Comparison of ENCODE assay signal across 8 cellular contexts in genomic region chr12:131829351-131829794, GRCh38. TPM values are rescaled to one million over a fixed set of nuclear protein-coding genes. Genes with fewer than 3 reads are reported as not detected.
DNase-seq lines count a peak whose midpoint lies in the region; ATAC-seq and TF ChIP-seq lines count a peak whose summit lies in the region.

No MANE protein-coding gene starts in this region.

- DNase-seq in T-helper 2 cell treated with Interferon-gamma antibody and Interleukin-4, amounts not matched to agents 5 μg/mL and 100 μg/mL, for 36 hours (ENCODE audit: low spot score): no peak
- DNase-seq in T-helper 2 cell: no peak
- no peak for DNase-seq in activated CD8-positive, alpha-beta T cell treated with anti-CD3 and anti-CD28 coated beads for 36 hours
- DNase-seq in right atrium auricular region (ENCODE audit: low spot score): no peak
- no peak for DNase-seq in MV-4-11 (lab: John Stamatoyannopoulos, UW)
- DNase-seq in GDM1 (lab: John Stamatoyannopoulos, UW): no peak

- H3K27ac Mint-ChIP-seq in T-helper 2 cell treated with Interferon-gamma antibody and Interleukin-4, amounts not matched to agents 5 μg/mL and 100 μg/mL, for 36 hours: no peak overlapping the region
- no peak overlapping the region for H3K27ac Mint-ChIP-seq in activated CD8-positive, alpha-beta T cell treated with anti-CD3 and anti-CD28 coated beads for 36 hours

- TF ChIP-seq CTCF in activated CD8-positive, alpha-beta T cell treated with anti-CD3 and anti-CD28 coated beads for 36 hours (IDR thresholded peaks at IDR 0.05): no peak
- TF ChIP-seq CTCF in right atrium auricular region (IDR thresholded peaks at IDR 0.05): no peak

- no peaks in the 10 kb centered on the region for H3K4me1 Mint-ChIP-seq in T-helper 2 cell treated with Interferon-gamma antibody and Interleukin-4, amounts not matched to agents 5 μg/mL and 100 μg/mL, for 36 hours (ENCODE audit: low read depth)
- peaks cover 13% of the 10 kb centered on the region for H3K4me1 Mint-ChIP-seq in activated CD8-positive, alpha-beta T cell treated with anti-CD3 and anti-CD28 coated beads for 36 hours (ENCODE audit: low read depth)

- peaks cover 46% of the 10 kb centered on the region for H3K27me3 Mint-ChIP-seq in T-helper 2 cell treated with Interferon-gamma antibody and Interleukin-4, amounts not matched to agents 5 μg/mL and 100 μg/mL, for 36 hours (ENCODE audit: low read depth)
- peaks cover 47% of the 10 kb centered on the region for H3K27me3 Mint-ChIP-seq in activated CD8-positive, alpha-beta T cell treated with anti-CD3 and anti-CD28 coated beads for 36 hours

- H3K9me3 ChIP-seq in right atrium auricular region: no peaks in the 10 kb centered on the region

- H3K27me3 ChIP-seq in right atrium auricular region: peaks cover 4 to 15% of the 10 kb centered on the region in 2 donors

- H3K36me3 Mint-ChIP-seq in T-helper 2 cell treated with Interferon-gamma antibody and Interleukin-4, amounts not matched to agents 5 μg/mL and 100 μg/mL, for 36 hours (ENCODE audit: low read depth): no peaks in the 10 kb centered on the region
- no peaks in the 10 kb centered on the region for H3K36me3 Mint-ChIP-seq in activated CD8-positive, alpha-beta T cell treated with anti-CD3 and anti-CD28 coated beads for 36 hours (ENCODE audit: low read depth)

- CTCF ChIA-PET in activated CD8-positive, alpha-beta T cell treated with anti-CD3 and anti-CD28 coated beads for 36 hours (lab: Charles Lee): interaction anchor here (1.2 to 2.5 kb wide), 2 partner anchors 74 to 220 kb away, joined by 3 to 5 read pairs; no protein-coding TSS in a partner anchor

- intact Hi-C loops in activated CD8-positive, alpha-beta T cell treated with anti-CD3 and anti-CD28 coated beads for 36 hours (cut with micrococcal nuclease): no loop called here

- peaks cover 0 to 45% of the 10 kb centered on the region in 2 donors for H3K4me1 ChIP-seq in right atrium auricular region

- no peak for ATAC-seq in activated CD8-positive, alpha-beta T cell treated with anti-CD3 and anti-CD28 coated beads for 36 hours
- no peak for ATAC-seq in HG02588 (IDR thresholded peaks at IDR 0.05; ENCODE audit: unreplicated experiment)

- POLR2A ChIA-PET in activated CD8-positive, alpha-beta T cell treated with anti-CD3 and anti-CD28 coated beads for 36 hours (lab: Charles Lee): interaction anchor here (0.6 to 0.7 kb wide), 2 partner anchors 49 to 723 kb away, joined by 3 read pairs; no protein-coding TSS in a partner anchor

- no peaks in the 10 kb centered on the region for H3K36me3 ChIP-seq in right atrium auricular region

- H3K27ac ChIP-seq in right atrium auricular region (peak overlapping the region in 1 of 2 donors; percentile 23), skin epidermis (peak overlapping the region in 12 of 21 experiments; percentile 25 to 77 (median 54))

- H3K9me3 Mint-ChIP-seq in T-helper 2 cell treated with Interferon-gamma antibody and Interleukin-4, amounts not matched to agents 5 μg/mL and 100 μg/mL, for 36 hours: no peaks in the 10 kb centered on the region
- no peaks in the 10 kb centered on the region for H3K9me3 Mint-ChIP-seq in activated CD8-positive, alpha-beta T cell treated with anti-CD3 and anti-CD28 coated beads for 36 hours

- H3K4me3 ChIP-seq in right atrium auricular region (peak overlapping the region; percentile 39 to 56), skin epidermis (peak overlapping the region; percentile 43 to 58 (median 47))

- peak overlapping the region; percentile 38 for H3K4me3 Mint-ChIP-seq in T-helper 2 cell treated with Interferon-gamma antibody and Interleukin-4, amounts not matched to agents 5 μg/mL and 100 μg/mL, for 36 hours
- H3K4me3 Mint-ChIP-seq in activated CD8-positive, alpha-beta T cell treated with anti-CD3 and anti-CD28 coated beads for 36 hours: peak overlapping the region; percentile 53

RNA-seq across cellular contexts. Expression of gene MMP17, which starts 1.2 kb away (rescaled TPM):
- under 1 TPM in 1 of 2 experiments, not detected in 1; 0.60 TPM for total RNA-seq in activated CD8-positive, alpha-beta T cell treated with anti-CD3 and anti-CD28 coated beads for 36 hours
- 1 to 10 TPM; 2.1 to 3.2 TPM for total RNA-seq in right atrium auricular region
